Comparison of ENCODE assay signal across 10 cellular contexts in the genomic region with DNA sequence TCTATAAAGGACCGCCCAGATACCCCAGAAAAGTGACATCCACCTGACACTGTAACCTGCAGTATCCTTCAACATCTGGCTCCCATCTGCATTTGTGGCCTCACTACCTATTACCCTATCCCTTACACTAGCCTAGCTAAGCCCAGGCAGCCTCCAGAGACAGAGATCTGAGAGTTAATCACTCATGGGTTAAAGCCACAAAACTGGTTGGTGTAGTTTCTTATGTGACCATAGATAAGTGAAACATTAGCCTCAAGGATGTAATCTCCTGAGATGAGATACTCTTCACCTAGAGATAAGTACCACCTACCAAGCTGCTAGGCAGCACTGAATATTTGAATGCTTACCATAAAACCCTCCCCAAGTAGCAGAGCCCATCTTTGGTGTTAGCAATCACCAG. TPM values are rescaled to one million over a fixed set of nuclear protein-coding genes. Genes with fewer than 3 reads are reported as not detected.
DNase-seq lines count a peak whose midpoint lies in the region; ATAC-seq, FAIRE-seq and TF ChIP-seq lines count a peak whose summit lies in the region.
"Had no signal": no experiment of that assay in that cellular context is flagged by ENCODE, and none has a peak within 500 bp of the region (broad histone marks: within the 10 kb centered on the region; RNA-seq: fewer than 3 reads in every experiment).

No MANE protein-coding gene starts in this region.

- H3K4me3 ChIP-seq in bronchial epithelial cell (ENCODE audit: low read depth, low read length) (no peak overlapping the region), spleen (no peak overlapping the region), stomach (no peak overlapping the region)

- peaks cover 0 to 2% (median 0%) of the 10 kb centered on the region in 8 donors for H3K9me3 ChIP-seq in spleen
- no peaks in the 10 kb centered on the region for H3K9me3 ChIP-seq in stomach

- no peak for TF ChIP-seq CTCF in bronchial epithelial cell (IDR thresholded peaks at IDR 0.05; ENCODE audit: insufficient read depth, low read length, severe bottlenecking)
- no peak for TF ChIP-seq CTCF in spleen (IDR thresholded peaks at IDR 0.05 in 8 of 11, conservative IDR thresholded peaks at IDR 0.05 in 3 of 11)
- no peak for TF ChIP-seq CTCF in stomach (IDR thresholded peaks at IDR 0.05)

- FAIRE-seq in bronchial epithelial cell (lab: Jason Lieb, UNC), result peak; percentile 75
- no peak for FAIRE-seq in frontal cortex (lab: Jason Lieb, UNC)
- FAIRE-seq: urothelium cell line had no signal

- H3K36me3 ChIP-seq in bronchial epithelial cell (ENCODE audit: control insufficient read depth, insufficient read depth, low read length) (no peaks in the 10 kb centered on the region), spleen (no peaks in the 10 kb centered on the region), stomach (no peaks in the 10 kb centered on the region)

- TF ChIP-seq EP300 in stomach (IDR thresholded peaks at IDR 0.05), result no peak

- peaks cover 0 to 13% (median 2%) of the 10 kb centered on the region in 6 donors for H3K4me1 ChIP-seq in spleen
- H3K4me1 ChIP-seq in stomach, result no peaks in the 10 kb centered on the region

- ATAC-seq in GM18867 (IDR thresholded peaks at IDR 0.05; ENCODE audit: unreplicated experiment) (peak; percentile 93), GM21717 (IDR thresholded peaks at IDR 0.05; ENCODE audit: unreplicated experiment) (peak; percentile 90), HG03175 (IDR thresholded peaks at IDR 0.05; ENCODE audit: unreplicated experiment) (peak; percentile 96)
- ATAC-seq: CD8-positive, alpha-beta T cell had no signal

- H3K27ac ChIP-seq in spleen, result no peak overlapping the region
- H3K27ac ChIP-seq in stomach, result no peak overlapping the region

- no peak for TF ChIP-seq POLR2A in spleen (IDR thresholded peaks at IDR 0.05)
- no peak for TF ChIP-seq POLR2A in stomach (IDR thresholded peaks at IDR 0.05)

- DNase-seq in bronchial epithelial cell (ENCODE audit: low read depth) (peak; percentile 49), frontal cortex (ENCODE audit: low spot score in 2 of 2) (no peak), spleen (no peak), RPMI8226 (no peak), stomach (no peak)
- DNase-seq: CD8-positive, alpha-beta T cell had no signal

- 89 to 100% (median 100%) methylated on average over 1 of the region's 1 CpG for WGBS in spleen, 5 donors
- 90 to 97% (median 93%) methylated on average over 1 of the region's 1 CpG for WGBS in stomach, 5 donors

- intact Hi-C loops in spleen (cut with DNase I; ENCODE audit: low total_unique reads) (no loop called here), stomach (cut with DNase I; ENCODE audit: low total_unique reads) (no loop called here)

- H3K27me3 ChIP-seq in bronchial epithelial cell (ENCODE audit: control insufficient read depth, insufficient read depth, low read length) (no peaks in the 10 kb centered on the region), spleen (replicated peaks in 1 of 7) (no peaks in the 10 kb centered on the region), stomach (no peaks in the 10 kb centered on the region)

RNA-seq across cellular contexts. Expression of gene CTTNBP2, which starts 35.4 kb away (rescaled TPM):
- total RNA-seq in bronchial epithelial cell (0.26 and 0.38 TPM in 2 replicates), frontal cortex (34.2 TPM), spleen (10 to 100 TPM in 2 of 7 donors, 1 to 10 TPM in 5; 5.3 to 15.1 (median 9.0) TPM), stomach (10 to 100 TPM in 3 of 5 donors, 1 to 10 TPM in 1, under 1 TPM in 1; 0.89 to 56.4 (median 11.1) TPM)
- polyA plus RNA-seq in spleen (1 to 10 TPM in 2 of 3 donors, under 1 TPM in 1; 0.68 to 1.5 (median 1.4) TPM), stomach (1 to 10 TPM in 2 of 3 donors, under 1 TPM in 1; 0.62 to 3.3 (median 2.4) TPM)
- total RNA-seq: CD8-positive, alpha-beta T cell had no signal
